ENCODE assay signal across 14 cellular contexts in genomic region chr15:68479406-68479805, GRCh38. TPM values are rescaled to one million over a fixed set of nuclear protein-coding genes. Genes with fewer than 3 reads are reported as not detected.
DNase-seq lines count a peak whose midpoint lies in the region; ATAC-seq and TF ChIP-seq lines count a peak whose summit lies in the region.
"Had no signal": no experiment of that assay in that cellular context is flagged by ENCODE, and none has a peak within 500 bp of the region (broad histone marks: within the 10 kb centered on the region; RNA-seq: fewer than 3 reads in every experiment).

No MANE protein-coding gene starts in this region.

- H3K36me3 ChIP-seq in IMR-90 (ENCODE audit: control insufficient read depth, insufficient read depth, low read length) (no peaks in the 10 kb centered on the region), esophagus squamous epithelium (no peaks in the 10 kb centered on the region), mucosa of descending colon (ENCODE audit: low read depth) (no peaks in the 10 kb centered on the region), thoracic aorta (no peaks in the 10 kb centered on the region)

- CTCF ChIA-PET in IMR-90 (lab: Yijun Ruan, JAX): interaction anchor here (1.3 kb wide), 1 partner anchor 71 kb away, joined by 4 read pairs; no protein-coding TSS in a partner anchor

- WGBS in IMR-90 (ENCODE audit: extremely low coverage in 2 of 2, insufficient read length in 1 of 2), 2 experiments: 18% methylated on average over 2 of the region's 12 CpGs; no CpG with 5 or more reads in 1 of the 2 experiments
- WGBS in esophagus squamous epithelium, 2 donors: 62 to 71% methylated on average over 6 to 11 of the region's 12 CpGs

- H3K4me1 ChIP-seq in IMR-90 (ENCODE audit: control insufficient read depth, insufficient read depth, low read length): peaks cover 11% of the 10 kb centered on the region
- H3K4me1 ChIP-seq in esophagus squamous epithelium: peaks cover 0 to 6% (median 0%) of the 10 kb centered on the region in 3 donors
- no peaks in the 10 kb centered on the region for H3K4me1 ChIP-seq in mucosa of descending colon (ENCODE audit: low read depth)
- peaks cover 23 to 44% of the 10 kb centered on the region in 2 donors for H3K4me1 ChIP-seq in thoracic aorta (ENCODE audit: control insufficient read depth in 1 of 2, low read depth in 2 of 2)

- peak; percentile 77 for ATAC-seq in IMR-90 (ENCODE audit: low read depth)
- peak; percentile 35 for ATAC-seq in mucosa of descending colon
- ATAC-seq in thoracic aorta (ENCODE audit: insufficient number of reproducible peaks, low FRiP score, low read depth): peak; percentile 46
- no peak for ATAC-seq in left lobe of liver

- TF ChIP-seq RAD21 in IMR-90 (IDR thresholded peaks at IDR 0.05; ENCODE audit: low read length): no peak

- no peak overlapping the region for H2AK9ac ChIP-seq in IMR-90 (replicated peaks; ENCODE audit: low read depth, low read length, poor library complexity)

- H3K4me2 ChIP-seq in IMR-90 (ENCODE audit: low read depth, low read length): peak overlapping the region; percentile 33; the same call in 1 of the 2 replicates

- H2BK15ac ChIP-seq in IMR-90 (ENCODE audit: low read depth, low read length): no peak overlapping the region; the same call in 2 of the 3 replicates

- H4K20me1 ChIP-seq in IMR-90 (ENCODE audit: insufficient read depth, low read length): no peaks in the 10 kb centered on the region

- peak overlapping the region; percentile 34 for H3K4ac ChIP-seq in IMR-90 (ENCODE audit: low read depth, low read length)

- 0 out of 2 replicates have a peak, but pooled peaks cover 4% of the 10 kb centered on the region for H3K9me1 ChIP-seq in IMR-90 (ENCODE audit: insufficient read depth, low read length)

- no peaks in the 10 kb centered on the region for H3K79me1 ChIP-seq in IMR-90 (ENCODE audit: low read depth in 1 of 2, low read length in 2 of 2)

- no peak overlapping the region for H3K9ac ChIP-seq in IMR-90 (ENCODE audit: low read depth, low read length)

- H2BK20ac ChIP-seq in IMR-90 (ENCODE audit: low read depth, low read length): peak overlapping the region; percentile 67; the same call in 1 of the 2 replicates

- H3K56ac ChIP-seq in IMR-90 (ENCODE audit: extremely low read depth, insufficient read depth, low read length): no peak overlapping the region

- H2AFZ ChIP-seq in IMR-90 (replicated peaks; ENCODE audit: low read length, poor library complexity): peak overlapping the region; percentile 69

- in situ Hi-C loops in IMR-90 (cut with MboI; ENCODE audit: low sequenced_read_pairs): no loop called here

- DNase-seq in IMR-90 (peak; percentile 59), esophagus squamous epithelium (lab: John Stamatoyannopoulos, UW) (no peak), mucosa of descending colon (peak in 1 of 3 donors; percentile 16), thoracic aorta (ENCODE audit: low spot score) (no peak), 8988T (no peak), NCI-H187 treated with DMSO at 0.1 percent for 48 hours (lab: John Stamatoyannopoulos, UW) (no peak), left lobe of liver (ENCODE audit: low spot score) (no peak), H4 (ENCODE audit: low spot score) (no peak)
- DNase-seq: activated CD4-positive, alpha-beta T cell treated with anti-CD3 and anti-CD28 coated beads, Interleukin-2, amount 50 U/mL, for 1 hour; activated effector memory CD4-positive, alpha-beta T cell treated with Interleukin-2 at 50 U/mL for 16 hours; HCEC 1CT; NCI-H2107; small intestine had no signal

- no peak overlapping the region for H2AK5ac ChIP-seq in IMR-90 (ENCODE audit: low read depth, low read length)

- BruUV-seq in IMR-90 (replicated peaks; lab: Mats Ljungman, UMichigan): no TSS peak

- TF ChIP-seq CTCF in IMR-90 (conservative IDR thresholded peaks at IDR 0.05; ENCODE audit: low read depth, low read length): no peak
- TF ChIP-seq CTCF in esophagus squamous epithelium (IDR thresholded peaks at IDR 0.05): no peak
- TF ChIP-seq CTCF in mucosa of descending colon (IDR thresholded peaks at IDR 0.05): no peak
- no peak for TF ChIP-seq CTCF in thoracic aorta (IDR thresholded peaks at IDR 0.05)

- no peak overlapping the region; the same call in 1 of the 2 replicates for H3K18ac ChIP-seq in IMR-90 (ENCODE audit: low read depth, low read length)

- H3K14ac ChIP-seq in IMR-90 (replicated peaks; ENCODE audit: low read depth, low read length): peak overlapping the region; percentile 66

- H3K23ac ChIP-seq in IMR-90 (ENCODE audit: low read depth, low read length): peak overlapping the region; percentile 46; the same call in 1 of the 2 replicates

- peak overlapping the region in 1 of 2 experiments; percentile 44; a peak in 1 of 4 replicates for H4K8ac ChIP-seq in IMR-90 (ENCODE audit: low read depth in 2 of 2, low read length in 2 of 2)

- peak overlapping the region; percentile 77 for H2BK120ac ChIP-seq in IMR-90 (ENCODE audit: low read depth, low read length)

- POLR2A ChIA-PET in IMR-90 (lab: Charles Lee; ENCODE audit: unreplicated experiment): interaction anchor here (1.1 kb wide), 1 partner anchor 25 kb away, joined by 4 read pairs; no protein-coding TSS in a partner anchor

- TF ChIP-seq POLR2A in IMR-90 (IDR thresholded peaks at IDR 0.05; ENCODE audit: low read depth, low read length) (no peak), esophagus squamous epithelium (IDR thresholded peaks at IDR 0.05) (no peak)

- peak overlapping the region; percentile 14; the same call in 1 of the 2 replicates for H4K91ac ChIP-seq in IMR-90 (ENCODE audit: insufficient read depth, low read depth, low read length)

- H3K27ac ChIP-seq in IMR-90 (ENCODE audit: insufficient read depth, low read length) (peak overlapping the region; percentile 24; the same call in 1 of the 2 replicates), esophagus squamous epithelium (peak overlapping the region in 3 of 4 donors; percentile 24 to 43 (median 43)), thoracic aorta (peak overlapping the region; percentile 86 to 89)

- intact Hi-C loops in IMR-90 (cut with micrococcal nuclease) (no loop called here), esophagus squamous epithelium (cut with DNase I) (no loop called here), mucosa of descending colon (cut with DNase I, micrococcal nuclease) (no loop called here)

- no peaks in the 10 kb centered on the region for H3K9me3 ChIP-seq in IMR-90 (ENCODE audit: control insufficient read depth, insufficient read depth, low read length)
- no peaks in the 10 kb centered on the region for H3K9me3 ChIP-seq in esophagus squamous epithelium
- no peaks in the 10 kb centered on the region for H3K9me3 ChIP-seq in mucosa of descending colon
- H3K9me3 ChIP-seq in thoracic aorta: no peaks in the 10 kb centered on the region

- dilution Hi-C loops in IMR-90 (cut with HindIII; ENCODE audit: low sequenced_read_pairs, unreplicated experiment): no loop called here

- H2BK5ac ChIP-seq in IMR-90 (ENCODE audit: low read depth, low read length, poor library complexity, severe bottlenecking): no peak overlapping the region

- H3K27me3 ChIP-seq in IMR-90 (ENCODE audit: control insufficient read depth, insufficient read depth, low read length) (peaks cover 8% of the 10 kb centered on the region), esophagus squamous epithelium (peaks cover 0 to 19% (median 0%) of the 10 kb centered on the region in 4 donors), thoracic aorta (replicated peaks; ENCODE audit: insufficient read depth) (no peaks in the 10 kb centered on the region)

- no peak overlapping the region for H4K5ac ChIP-seq in IMR-90 (ENCODE audit: low read depth, low read length)

- H3K4me3 ChIP-seq in IMR-90 (ENCODE audit: insufficient read depth, low read depth, low read length) (no peak overlapping the region), esophagus squamous epithelium (no peak overlapping the region), mucosa of descending colon (no peak overlapping the region), thoracic aorta (peak overlapping the region; percentile 38)

TF ChIP-seq in IMR-90, 13 proteins besides CTCF, POLR2A, EP300 and RAD21 (continues in another document):
- TF ChIP-seq, protein P1, sequence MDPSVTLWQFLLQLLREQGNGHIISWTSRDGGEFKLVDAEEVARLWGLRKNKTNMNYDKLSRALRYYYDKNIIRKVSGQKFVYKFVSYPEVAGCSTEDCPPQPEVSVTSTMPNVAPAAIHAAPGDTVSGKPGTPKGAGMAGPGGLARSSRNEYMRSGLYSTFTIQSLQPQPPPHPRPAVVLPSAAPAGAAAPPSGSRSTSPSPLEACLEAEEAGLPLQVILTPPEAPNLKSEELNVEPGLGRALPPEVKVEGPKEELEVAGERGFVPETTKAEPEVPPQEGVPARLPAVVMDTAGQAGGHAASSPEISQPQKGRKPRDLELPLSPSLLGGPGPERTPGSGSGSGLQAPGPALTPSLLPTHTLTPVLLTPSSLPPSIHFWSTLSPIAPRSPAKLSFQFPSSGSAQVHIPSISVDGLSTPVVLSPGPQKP (IDR thresholded peaks at IDR 0.05; ENCODE audit: borderline replicate concordance, low read depth, low read length): no peak
- TF ChIP-seq, protein P2, sequence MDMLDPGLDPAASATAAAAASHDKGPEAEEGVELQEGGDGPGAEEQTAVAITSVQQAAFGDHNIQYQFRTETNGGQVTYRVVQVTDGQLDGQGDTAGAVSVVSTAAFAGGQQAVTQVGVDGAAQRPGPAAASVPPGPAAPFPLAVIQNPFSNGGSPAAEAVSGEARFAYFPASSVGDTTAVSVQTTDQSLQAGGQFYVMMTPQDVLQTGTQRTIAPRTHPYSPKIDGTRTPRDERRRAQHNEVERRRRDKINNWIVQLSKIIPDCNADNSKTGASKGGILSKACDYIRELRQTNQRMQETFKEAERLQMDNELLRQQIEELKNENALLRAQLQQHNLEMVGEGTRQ (IDR thresholded peaks at IDR 0.05; ENCODE audit: low read depth, low read length): no peak
- TF ChIP-seq NFE2L2 (IDR thresholded peaks at IDR 0.05; ENCODE audit: low read depth, low read length): no peak
- no peak for TF ChIP-seq CHD1 (IDR thresholded peaks at IDR 0.05; ENCODE audit: low read depth, low read length)
- no peak for TF ChIP-seq RFX5 (IDR thresholded peaks at IDR 0.05; ENCODE audit: low read depth, low read length)
- no peak for TF ChIP-seq RCOR1 (IDR thresholded peaks at IDR 0.05; ENCODE audit: insufficient replicate concordance, low read length)
- TF ChIP-seq MAZ (IDR thresholded peaks at IDR 0.05; ENCODE audit: borderline replicate concordance, low read depth, low read length): peak; percentile 21; the same call in 1 of the 2 replicates
- TF ChIP-seq MXI1 (IDR thresholded peaks at IDR 0.05; ENCODE audit: borderline replicate concordance, low read depth, low read length): no peak
- TF ChIP-seq FOS (IDR thresholded peaks at IDR 0.05; ENCODE audit: low read depth, low read length): peak; percentile 52; the same call in 1 of the 2 replicates

RNA-seq across cellular contexts. Expression of gene ITGA11, which starts 47.4 kb away (rescaled TPM):
- 2.5 and 4.1 TPM in 2 replicates for total RNA-seq in IMR-90 (2012; rRNA removed)
- polyA plus RNA-seq in IMR-90 (2012; rRNA removed): 5.6 and 6.6 TPM in 2 replicates
- 3.0 and 5.8 TPM in 2 replicates for polyA plus RNA-seq in IMR-90 (2012; cell fraction: cytosol; rRNA removed)
- 6.2 and 6.6 TPM in 2 replicates for polyA plus RNA-seq in IMR-90 (2012; cell fraction: nucleus; rRNA removed; ENCODE audit: low replicate concordance)
- 1 to 10 TPM in 2 of 4 donors, under 1 TPM in 2; 0.19 to 2.9 (median 0.81) TPM for total RNA-seq in esophagus squamous epithelium
- 1 to 10 TPM; 1.8 to 2.4 (median 2.1) TPM for total RNA-seq in mucosa of descending colon
- total RNA-seq in thoracic aorta: 100 to 1,000 TPM; 246 to 360 TPM
- total RNA-seq in left lobe of liver: 0.88 TPM
- 0.41 and 0.66 TPM in 2 replicates for total RNA-seq in H4 (2014; rRNA removed; shearing (Covaris generic))
- polyA plus RNA-seq: IgD-negative memory B cell had no signal

Comparison
In these comparisons a context has a peak if more than half of its experiments do, and no peak if none do; other contexts are left out.
1. H3K27ac ChIP-seq: peak in every context shown above with its lines; median percentile 88 in thoracic aorta; 43 in esophagus squamous epithelium; 24 in IMR-90.
2. RNA of gene ITGA11, which starts 47.4 kb away (total RNA-seq): 246 to 360 TPM in thoracic aorta; 2.5 to 4.1 TPM in IMR-90, 1.8 to 2.4 TPM in mucosa of descending colon, 0.19 to 2.9 TPM in esophagus squamous epithelium, 0.88 TPM in left lobe of liver (single experiment) and 0.41 to 0.66 TPM in H4; every median in the first group is over 10 times any median in the second.